ENCODE assay signal across 8 cellular contexts in the genomic region with DNA sequence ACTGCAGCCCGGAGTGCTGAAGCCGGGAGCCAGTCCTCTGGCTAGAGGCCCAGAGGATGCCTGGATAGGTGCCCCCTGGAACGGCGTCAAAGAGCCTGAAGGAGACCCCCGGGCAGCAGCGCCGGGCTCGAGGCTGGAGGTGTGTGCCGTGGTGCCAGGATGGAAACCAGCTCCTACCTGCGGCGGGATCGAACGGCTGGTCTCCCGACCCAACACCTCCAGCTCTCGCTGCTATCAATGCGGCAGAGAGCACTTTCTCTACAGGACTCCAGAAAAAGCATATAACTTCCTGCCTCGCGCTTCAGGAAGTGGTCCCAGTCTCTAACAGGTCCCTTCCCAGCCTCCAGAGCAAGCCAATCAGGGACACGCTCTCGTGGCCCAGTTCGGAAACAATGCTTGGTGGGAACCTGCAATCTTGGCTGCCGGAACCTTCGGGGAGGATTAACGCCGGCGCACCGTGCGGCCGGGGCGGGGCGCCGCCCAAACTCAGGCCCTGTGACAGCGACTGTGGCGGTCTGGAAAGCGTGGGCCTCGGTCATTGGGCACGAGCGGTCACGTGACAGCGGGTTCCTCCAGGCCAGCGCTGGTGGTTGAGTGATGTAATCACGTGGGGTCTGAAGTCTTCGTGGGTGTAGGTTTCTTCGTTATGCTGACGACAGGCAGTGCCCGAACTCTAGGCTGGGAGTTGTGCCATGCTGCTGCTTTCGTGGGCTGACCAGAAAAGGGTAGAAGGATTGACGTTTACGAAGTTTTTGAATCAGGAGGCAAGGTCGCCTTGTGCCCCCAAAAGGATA. TPM values are rescaled to one million over a fixed set of nuclear protein-coding genes. Genes with fewer than 3 reads are reported as not detected.
DNase-seq lines count a peak whose midpoint lies in the region; ATAC-seq and TF ChIP-seq lines count a peak whose summit lies in the region.

TSS of gene SLC33A1 (minus strand) at position 281 of the 794 bp plus-strand sequence. CDS start 430 bp downstream, outside the sequence.

- peak within 1 kb of the TSS; percentile 96 to 97 for H3K27ac ChIP-seq in left lung

- H3K4me3 ChIP-seq in left lung = peak within 1 kb of the TSS; percentile 78

- DNase-seq in CD14-positive monocyte (ENCODE audit: low spot score) (peak; percentile 99), NCI-H82 (lab: John Stamatoyannopoulos, UW) (peak; percentile 99), dermis blood vessel endothelial cell (peak; percentile 100), left lung (peak; percentile 99 to 100)
- peak; percentile 97 to 98 for DNase-seq in activated CD4-positive, alpha-beta T cell treated with anti-CD3 and anti-CD28 coated beads, Interleukin-2, amount 50 U/mL, for 48 hours
- DNase-seq in stimulated activated CD4-positive, alpha-beta T cell treated with anti-CD3 and anti-CD28 coated beads, Interleukin-2, amount 100 ng/mL, for 48 hours = peak; percentile 95 to 97

- peaks cover 0 to 7% of the 10 kb centered on the region in 2 donors for H3K36me3 ChIP-seq in left lung

- H3K36me3 Mint-ChIP-seq in CD14-positive monocyte = peaks cover under 1 to 12% of the 10 kb centered on the region in 2 donors

- H3K9me3 Mint-ChIP-seq in CD14-positive monocyte = peaks cover 0 to 4% (median 0%) of the 10 kb centered on the region in 7 donors

- TF ChIP-seq CTCF in CD14-positive monocyte (IDR thresholded peaks at IDR 0.05) (no peak), left lung (IDR thresholded peaks at IDR 0.05) (no peak)

- H3K27ac Mint-ChIP-seq in CD14-positive monocyte = peak within 1 kb of the TSS; percentile 99 to 100 (median 100)

- peaks cover 0 to 2% (median 1%) of the 10 kb centered on the region in 3 donors for H3K27me3 Mint-ChIP-seq in CD14-positive monocyte (ENCODE audit: low read depth in 3 of 3)

- ATAC-seq in GM19397 (IDR thresholded peaks at IDR 0.05; ENCODE audit: unreplicated experiment) = peak; percentile 94
- peak; percentile 96 for ATAC-seq in HG03571 (IDR thresholded peaks at IDR 0.05; ENCODE audit: unreplicated experiment)
- peak; percentile 98 for ATAC-seq in left lung

- peaks cover 41% of the 10 kb centered on the region for H3K4me1 Mint-ChIP-seq in CD14-positive monocyte

- intact Hi-C loops in CD14-positive monocyte (cut with micrococcal nuclease) (loop anchor here in 1 of 2 donors (2.0 kb wide), 1 partner anchor 16 kb away; the partner anchor contains the start of gene GMPS), left lung (cut with DNase I) (no loop called here)

- no peaks in the 10 kb centered on the region for H3K27me3 ChIP-seq in left lung

- H3K4me1 ChIP-seq in left lung = peaks cover 25 to 35% of the 10 kb centered on the region in 2 donors

- peak within 1 kb of the TSS; percentile 98 to 99 for H3K4me3 Mint-ChIP-seq in CD14-positive monocyte

- no peaks in the 10 kb centered on the region for H3K9me3 ChIP-seq in left lung

RNA-seq across cellular contexts. Expression of gene SLC33A1, which starts in this region (rescaled TPM):
- polyA plus RNA-seq in CD14-positive monocyte = 10 to 100 TPM; 15.0 to 19.1 TPM
- total RNA-seq in dermis blood vessel endothelial cell (34.3 and 37.8 TPM in 2 replicates), left lung (10 to 100 TPM; 39.4 to 48.9 TPM)

Comparison
In these comparisons a context has a peak if more than half of its experiments do, and no peak if none do; other contexts are left out.
1. Peak in every context shown above with its lines: DNase-seq, ATAC-seq, H3K4me3 ChIP-seq and H3K27ac ChIP-seq.